32 cellular contexts compared by ENCODE assay signal in the genomic region with DNA sequence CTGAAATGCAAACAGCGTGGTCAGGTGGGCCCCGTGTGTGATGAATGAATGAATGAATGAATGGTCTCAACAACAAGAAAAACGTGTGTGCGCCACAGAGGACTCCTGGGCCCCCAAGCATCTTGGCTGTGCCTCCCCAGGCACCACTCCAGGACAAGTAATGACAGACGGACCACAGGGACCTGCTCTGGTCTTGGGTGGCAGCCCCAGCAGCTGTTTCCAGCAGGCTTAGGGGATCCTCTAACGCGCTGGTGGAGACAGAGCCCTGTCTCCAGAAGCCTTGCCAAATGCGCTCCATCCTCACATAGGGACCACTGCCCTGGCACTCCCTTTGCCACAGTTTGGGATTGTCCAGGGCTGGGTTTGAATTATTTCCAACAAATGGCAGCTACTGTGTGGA. TPM values are rescaled to one million over a fixed set of nuclear protein-coding genes. Genes with fewer than 3 reads are reported as not detected.
DNase-seq lines count a peak whose midpoint lies in the region; ATAC-seq and TF ChIP-seq lines count a peak whose summit lies in the region.
"Had no signal": no experiment of that assay in that cellular context is flagged by ENCODE, and none has a peak within 500 bp of the region (broad histone marks: within the 10 kb centered on the region; RNA-seq: fewer than 3 reads in every experiment).

No MANE protein-coding gene starts in this region.

- TF ChIP-seq CTCF in CD14-positive monocyte (IDR thresholded peaks at IDR 0.05) = no peak
- TF ChIP-seq CTCF in neural progenitor cell (IDR thresholded peaks at IDR 0.05) = no peak
- TF ChIP-seq CTCF in colonic mucosa (IDR thresholded peaks at IDR 0.05) = no peak

- H2AFZ ChIP-seq in neural progenitor cell (replicated peaks) = no peak overlapping the region

- no peaks in the 10 kb centered on the region for H4K20me1 ChIP-seq in neural progenitor cell (ENCODE audit: low read depth)

- H3K4me2 ChIP-seq in neural progenitor cell = peak overlapping the region; percentile 28

- DNase-seq in NCI-H82 (lab: John Stamatoyannopoulos, UW) = peak; percentile 14
- DNase-seq in NCI-H82 treated with DMSO at 0.1 percent for 48 hours (lab: John Stamatoyannopoulos, UW; ENCODE audit: unreplicated experiment) = no peak
- DNase-seq in CD14-positive monocyte (ENCODE audit: low spot score) = peak; percentile 42
- DNase-seq in neural progenitor cell (ENCODE audit: low spot score) = no peak
- no peak for DNase-seq in colonic mucosa
- no peak for DNase-seq in GM19238 (ENCODE audit: insufficient read length, low spot score)
- DNase-seq: activated CD4-positive, alpha-beta T cell treated with anti-CD3 and anti-CD28 coated beads, Interleukin-2, amount 10 ng/mL, durations not matched to agents 24 days and 14 days; CD4-positive, CD25-positive, alpha-beta regulatory T cell; central memory CD4-positive, alpha-beta T cell; kidney; NCI-H1417 treated with DMSO at 0.1 percent for 48 hours; NCI-H345; NCI-H748 treated with DMSO at 0.1 percent for 48 hours; thyroid gland had no signal

- no peaks in the 10 kb centered on the region for H3K79me2 ChIP-seq in neural progenitor cell (ENCODE audit: low read depth)

- H3K9ac ChIP-seq in neural progenitor cell (no peak overlapping the region), colonic mucosa (ENCODE audit: low read depth in 2 of 2, low read length in 2 of 2) (no peak overlapping the region)

- H3K36me3 ChIP-seq in neural progenitor cell (no peaks in the 10 kb centered on the region), colonic mucosa (no peaks in the 10 kb centered on the region)
- H3K36me3 ChIP-seq: ascending aorta, neutrophil, prostate gland, thyroid gland had no signal

- H3K9me3 Mint-ChIP-seq in CD14-positive monocyte (peaks cover 0 to 2% (median 0%) of the 10 kb centered on the region in 7 donors), neural progenitor cell (peaks cover 2% of the 10 kb centered on the region)
- H3K9me3 Mint-ChIP-seq: activated T-helper 17 cell treated with anti-CD3 and anti-CD28 coated beads, Interleukin-2, amount 50 U/mL, for 72 hours; stimulated activated naive CD8-positive, alpha-beta T cell treated with anti-CD3 and anti-CD28 coated beads, Interleukin-15, Interleukin-2, amounts not matched to agents 100 ng/mL and 50 ng/mL, for 24 hours; T-helper 2 cell treated with Interferon-gamma antibody and Interleukin-4, amounts not matched to agents 5 μg/mL and 100 μg/mL, for 36 hours had no signal

- H3F3A ChIP-seq in neural progenitor cell (ENCODE audit: low read depth) = peaks cover 16% of the 10 kb centered on the region

- H3K36me3 Mint-ChIP-seq in CD14-positive monocyte (no peaks in the 10 kb centered on the region), neural progenitor cell (no peaks in the 10 kb centered on the region)
- H3K36me3 Mint-ChIP-seq: activated naive CD8-positive, alpha-beta T cell; CD4-positive, CD25-positive, alpha-beta regulatory T cell had no signal

- no peaks in the 10 kb centered on the region for H3K9me3 ChIP-seq in neural progenitor cell (ENCODE audit: low read depth)
- H3K9me3 ChIP-seq in colonic mucosa = no peaks in the 10 kb centered on the region
- H3K9me3 ChIP-seq: ascending aorta, neutrophil, prostate gland, thyroid gland had no signal

- H3K27me3 Mint-ChIP-seq in CD14-positive monocyte (ENCODE audit: low read depth in 3 of 3) (peaks cover 19 to 37% (median 24%) of the 10 kb centered on the region in 3 donors), neural progenitor cell (ENCODE audit: insufficient read depth, low read depth) (peaks cover 13% of the 10 kb centered on the region)

- H3K4me3 Mint-ChIP-seq in CD14-positive monocyte (no peak overlapping the region), neural progenitor cell (no peak overlapping the region)
- H3K4me3 Mint-ChIP-seq: activated CD4-positive, alpha-beta T cell treated with anti-CD3 and anti-CD28 coated beads, Interleukin-2, amount 10 ng/mL, durations not matched to agents 24 days and 14 days; activated naive CD8-positive, alpha-beta T cell; activated T-helper 17 cell treated with anti-CD3 and anti-CD28 coated beads, Interleukin-2, amount 50 U/mL, for 72 hours; CD4-positive, CD25-positive, alpha-beta regulatory T cell; stimulated activated naive CD8-positive, alpha-beta T cell treated with anti-CD3 and anti-CD28 coated beads, Interleukin-15, Interleukin-2, amounts not matched to agents 100 ng/mL and 50 ng/mL, for 24 hours; T-helper 2 cell treated with Interferon-gamma antibody and Interleukin-4, amounts not matched to agents 5 μg/mL and 100 μg/mL, for 36 hours had no signal

- no peak overlapping the region for H3K4me3 ChIP-seq in neural progenitor cell
- no peak overlapping the region for H3K4me3 ChIP-seq in colonic mucosa
- H3K4me3 ChIP-seq: ascending aorta, dorsolateral prefrontal cortex, GM12878, lung, prostate gland, thyroid gland had no signal

- ATAC-seq in activated CD4-positive, CD25-positive, alpha-beta regulatory T cell treated with anti-CD3 and anti-CD28 coated beads, Interleukin-2, amount 50 U/mL, for 24 hours = no peak
- ATAC-seq: activated T-helper 17 cell treated with anti-CD3 and anti-CD28 coated beads, Interleukin-2, amount 50 U/mL, for 72 hours; GM12878 had no signal

- H3K27ac ChIP-seq in angular gyrus (ENCODE audit: low read depth, low read length) (peak overlapping the region; percentile 1), neural progenitor cell (peak overlapping the region; percentile 85), colonic mucosa (no peak overlapping the region)
- H3K27ac ChIP-seq: 22Rv1, ascending aorta, epithelial cell of prostate, HL-60, neutrophil, prostate gland, thyroid gland had no signal

- intact Hi-C loops in CD14-positive monocyte (cut with micrococcal nuclease) = no loop called here
- intact Hi-C loops in colonic mucosa (cut with DNase I) = no loop called here

- H3K4me1 Mint-ChIP-seq in CD14-positive monocyte (no peaks in the 10 kb centered on the region), neural progenitor cell (peaks cover 70% of the 10 kb centered on the region)
- H3K4me1 Mint-ChIP-seq: activated CD4-positive, alpha-beta T cell treated with anti-CD3 and anti-CD28 coated beads, Interleukin-2, amount 10 ng/mL, durations not matched to agents 24 days and 14 days; activated T-helper 17 cell treated with anti-CD3 and anti-CD28 coated beads, Interleukin-2, amount 50 U/mL, for 72 hours; CD4-positive, CD25-positive, alpha-beta regulatory T cell had no signal

- H3K4me1 ChIP-seq in neural progenitor cell = peaks cover 56% of the 10 kb centered on the region
- H3K4me1 ChIP-seq in colonic mucosa = no peaks in the 10 kb centered on the region
- H3K4me1 ChIP-seq: ascending aorta, prostate gland had no signal

- H3K27ac Mint-ChIP-seq in CD14-positive monocyte = no peak overlapping the region
- no peak overlapping the region for H3K27ac Mint-ChIP-seq in neural progenitor cell
- H3K27ac Mint-ChIP-seq: activated CD4-positive, alpha-beta T cell treated with anti-CD3 and anti-CD28 coated beads, Interleukin-2, amount 10 ng/mL, durations not matched to agents 24 days and 14 days; activated naive CD8-positive, alpha-beta T cell; activated T-helper 17 cell treated with anti-CD3 and anti-CD28 coated beads, Interleukin-2, amount 50 U/mL, for 72 hours; CD4-positive, CD25-positive, alpha-beta regulatory T cell; stimulated activated naive CD8-positive, alpha-beta T cell treated with anti-CD3 and anti-CD28 coated beads, Interleukin-15, Interleukin-2, amounts not matched to agents 100 ng/mL and 50 ng/mL, for 24 hours; T-helper 2 cell treated with Interferon-gamma antibody and Interleukin-4, amounts not matched to agents 5 μg/mL and 100 μg/mL, for 36 hours had no signal

- H3K27me3 ChIP-seq in neural progenitor cell (no peaks in the 10 kb centered on the region), colonic mucosa (no peaks in the 10 kb centered on the region)
- H3K27me3 ChIP-seq: ascending aorta, dorsolateral prefrontal cortex, thyroid gland had no signal

RNA-seq across cellular contexts. Expression of gene PSAPL1, which starts 39.1 kb away (rescaled TPM):
- not detected for polyA plus RNA-seq in CD14-positive monocyte
- total RNA-seq in neural progenitor cell (ENCODE audit: low replicate concordance) (0.06 TPM in 1 of 2 replicates, not detected in the other), colonic mucosa (not detected)
- total RNA-seq: activated CD4-positive, alpha-beta T cell treated with anti-CD3 and anti-CD28 coated beads, Interleukin-2, amount 10 ng/mL, durations not matched to agents 24 days and 14 days; activated T-helper 17 cell treated with anti-CD3 and anti-CD28 coated beads, Interleukin-2, amount 50 U/mL, for 72 hours; ascending aorta; CD4-positive, CD25-positive, alpha-beta regulatory T cell; dorsolateral prefrontal cortex; glomerular endothelial cell; GM12878; kidney; OCI-LY7; skeletal muscle tissue; thyroid gland had no signal
- polyA plus RNA-seq: CD4-positive, CD25-positive, alpha-beta regulatory T cell; GM12878 had no signal

Comparison
In these comparisons a context has a peak if more than half of its experiments do, and no peak if none do; other contexts are left out.
1. DNase-seq: peak in NCI-H82 (single experiment) and CD14-positive monocyte (single experiment); none in NCI-H82 treated with DMSO at 0.1 percent for 48 hours (single experiment), neural progenitor cell (single experiment), colonic mucosa (single experiment) and GM19238 (single experiment).